In the genomic region with DNA sequence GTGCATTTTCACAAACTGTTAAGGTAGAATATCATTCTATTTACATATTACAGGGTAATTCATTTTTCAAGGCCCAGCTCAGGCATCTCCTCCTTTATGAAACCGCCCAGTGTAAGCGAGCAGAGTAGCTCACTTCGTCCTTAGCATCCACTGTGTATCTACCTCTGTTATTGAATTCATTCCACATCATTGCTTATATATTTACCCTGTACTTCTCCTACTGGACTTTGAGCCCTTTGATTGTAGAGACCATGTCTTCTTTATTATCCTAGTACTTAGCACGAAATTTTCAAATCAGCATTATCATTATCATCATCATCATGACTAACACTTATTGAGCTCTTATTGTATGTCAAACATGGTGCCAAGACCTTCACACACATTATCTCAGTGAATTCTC, we compare ENCODE assay signal across 23 cellular contexts.
"Had no signal": no experiment of that assay in that cellular context is flagged by ENCODE, and none has a peak within 500 bp of the region (broad histone marks: within the 10 kb centered on the region; RNA-seq: fewer than 3 reads in every experiment).

No MANE protein-coding gene starts in this region.

- H3K27ac ChIP-seq: coronary artery, dorsolateral prefrontal cortex, esophagus muscularis mucosa, foreskin keratinocyte, gastroesophageal sphincter, heart left ventricle, left lung had no signal

- ATAC-seq: foreskin keratinocyte, gastroesophageal sphincter, heart left ventricle, left lung, left ventricle myocardium superior had no signal

- FAIRE-seq: colon, endothelial cell of umbilical vein, frontal cortex, kidney had no signal

- H3K36me3 ChIP-seq: esophagus muscularis mucosa, gastroesophageal sphincter, heart left ventricle, left lung had no signal

- H3K9me3 ChIP-seq: esophagus muscularis mucosa, gastroesophageal sphincter, heart left ventricle, left lung had no signal

- H3K4me3 ChIP-seq: coronary artery, dorsolateral prefrontal cortex, esophagus muscularis mucosa, gastroesophageal sphincter, heart left ventricle, left lung, lung had no signal

- H3K27me3 ChIP-seq: dorsolateral prefrontal cortex, esophagus muscularis mucosa, foreskin keratinocyte, gastroesophageal sphincter, heart left ventricle, left lung had no signal

- DNase-seq: dermis blood vessel endothelial cell; dorsolateral prefrontal cortex; effector CD4-positive, alpha-beta T cell; effector memory CD4-positive, alpha-beta T cell; foreskin keratinocyte; heart left ventricle; hippocampal formation; islet precursor cell; kidney; kidney glomerular epithelial cell; left lung; left ventricle myocardium superior; mammary epithelial cell; mesendoderm; midbrain; naive B cell had no signal

- H3K4me1 ChIP-seq: esophagus muscularis mucosa, foreskin keratinocyte, gastroesophageal sphincter, left lung had no signal
